In genomic region chr3:63853106-63853505, GRCh38 we compare ENCODE assay signal across 8 cellular contexts. TPM values are rescaled to one million over a fixed set of nuclear protein-coding genes. Genes with fewer than 3 reads are reported as not detected.
"Had no signal": no experiment of that assay in that cellular context is flagged by ENCODE, and none has a peak within 500 bp of the region (broad histone marks: within the 10 kb centered on the region; RNA-seq: fewer than 3 reads in every experiment).

No MANE protein-coding gene starts in this region.

- H3K4me3 ChIP-seq: GM23338 had no signal

- ATAC-seq: GM23338, HCT116, HepG2 had no signal

- DNase-seq: H9, HFFc6 had no signal

- H3K27ac ChIP-seq: HL-60 had no signal

RNA-seq across cellular contexts. Expression of gene C3orf49, which starts 34.0 kb away (rescaled TPM):
- total RNA-seq: GM23338, H1, H9, HepG2, HFFc6 had no signal

RNA-seq across cellular contexts. Expression of gene SCAANT1, which starts 59.1 kb away (rescaled TPM):
- total RNA-seq: GM23338, H1, H9, HepG2, HFFc6, HT1080 had no signal
